Comparison of ENCODE assay signal across 9 cellular contexts in the genomic region with DNA sequence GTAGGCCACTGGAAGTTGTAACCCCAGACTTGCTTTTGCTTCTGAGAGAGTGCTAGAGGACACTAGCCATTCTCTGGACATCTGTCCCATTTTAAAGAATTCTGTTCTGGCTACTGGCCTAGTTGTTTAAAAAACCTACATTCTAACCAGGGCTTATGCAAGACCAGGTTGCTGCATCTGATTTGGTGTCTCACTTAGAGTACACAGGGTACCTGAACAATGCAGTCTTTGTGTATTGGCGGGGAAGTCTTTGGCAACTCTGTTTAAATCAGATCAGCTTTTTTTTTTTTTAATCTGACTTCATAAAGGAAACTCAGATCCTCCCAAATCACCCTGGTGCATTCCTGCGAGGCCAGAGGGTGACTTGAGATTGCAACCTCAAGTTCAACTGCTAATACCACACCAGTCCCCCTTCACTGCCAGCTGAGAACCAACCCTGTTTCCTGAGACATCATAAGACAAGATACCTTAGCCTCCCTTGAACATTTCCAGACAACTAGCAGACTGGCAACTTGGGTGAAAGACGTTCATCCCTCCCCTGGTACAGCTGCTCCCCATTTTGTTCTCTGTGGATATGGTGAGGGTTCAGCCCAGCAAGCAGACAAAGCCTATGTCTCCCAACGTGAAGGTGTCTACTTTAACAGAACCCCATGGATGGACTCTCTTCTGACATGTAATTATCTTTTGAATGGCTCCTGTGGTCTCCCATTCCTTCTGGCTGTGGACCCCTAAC. TPM values are rescaled to one million over a fixed set of nuclear protein-coding genes. Genes with fewer than 3 reads are reported as not detected.
A peak's percentile ranks its signal among the peaks of the same experiment; 100 is the strongest.
DNase-seq lines count a peak whose midpoint lies in the region; ATAC-seq and TF ChIP-seq lines count a peak whose summit lies in the region.
"Had no signal": no experiment of that assay in that cellular context is flagged by ENCODE, and none has a peak within 500 bp of the region (broad histone marks: within the 10 kb centered on the region; RNA-seq: fewer than 3 reads in every experiment).

No MANE protein-coding gene starts in this region.

- H3K4me3 ChIP-seq in ovary (no peak overlapping the region), H7 (ENCODE audit: insufficient read depth, low read depth, low read length) (no peak overlapping the region)

- H3K27me3 ChIP-seq in ovary (no peaks in the 10 kb centered on the region), H7 (ENCODE audit: control insufficient read depth, insufficient read depth, low read length) (no peaks in the 10 kb centered on the region)

- H3K4me3 Mint-ChIP-seq in Calu3 (ENCODE audit: low read depth, unreplicated experiment) (peak overlapping the region; percentile 7), osteocyte (ENCODE audit: unreplicated experiment) (no peak overlapping the region)
- no peak overlapping the region for H3K4me3 Mint-ChIP-seq in effector memory CD8-positive, alpha-beta T cell

- no peaks in the 10 kb centered on the region for H3K9me3 Mint-ChIP-seq in Calu3 (ENCODE audit: low read depth, unreplicated experiment)
- H3K9me3 Mint-ChIP-seq in effector memory CD8-positive, alpha-beta T cell: no peaks in the 10 kb centered on the region
- no peaks in the 10 kb centered on the region for H3K9me3 Mint-ChIP-seq in osteocyte (ENCODE audit: unreplicated experiment)

- CTCF ChIA-PET in Calu3 (lab: Charles Lee): interaction anchor here (0.6 to 2.2 kb wide), 16 partner anchors 9 to 617 kb away, joined by 3 to 17 read pairs (median 4); no protein-coding TSS in a partner anchor

- DNase-seq in Calu3: peak; percentile 74
- peak; percentile 17 for DNase-seq in RPMI7951 (ENCODE audit: low read depth)
- peak in 1 of 3 experiments; percentile 1 for DNase-seq in effector memory CD8-positive, alpha-beta T cell
- DNase-seq in osteocyte (ENCODE audit: extremely low spot score, unreplicated experiment): peak; percentile 32
- no peak for DNase-seq in ovary
- no peak for DNase-seq in GM19240 (ENCODE audit: insufficient read length, low spot score)
- no peak for DNase-seq in H7
- DNase-seq: erythroblast had no signal

- BruUV-seq in Calu3 (replicated peaks; lab: Mats Ljungman, UMichigan): no TSS peak

- intact Hi-C loops in Calu3 (cut with micrococcal nuclease; ENCODE audit: unreplicated experiment) (no loop called here), ovary (cut with DNase I) (loop anchor here in 1 of 4 donors (10.0 kb wide), 1 partner anchor 105 kb away; no protein-coding TSS in a partner anchor)

- TF ChIP-seq POLR2A in ovary (IDR thresholded peaks at IDR 0.05): no peak

- no peak for TF ChIP-seq EP300 in ovary (IDR thresholded peaks at IDR 0.05)

- H3K27ac ChIP-seq in ovary: no peak overlapping the region

- WGBS in ovary, 3 donors: 73 to 79% (median 77%) methylated on average over 4 of the region's 4 CpGs

- no peaks in the 10 kb centered on the region for H3K36me3 ChIP-seq in ovary
- H3K36me3 ChIP-seq in H7 (replicated peaks; ENCODE audit: control insufficient read depth, insufficient read depth, low read length): peaks cover 27% of the 10 kb centered on the region

- H3K27me3 Mint-ChIP-seq in Calu3 (ENCODE audit: unreplicated experiment) (no peaks in the 10 kb centered on the region), osteocyte (ENCODE audit: unreplicated experiment) (no peaks in the 10 kb centered on the region)
- no peaks in the 10 kb centered on the region for H3K27me3 Mint-ChIP-seq in effector memory CD8-positive, alpha-beta T cell

- peaks cover 63% of the 10 kb centered on the region for H3K36me3 Mint-ChIP-seq in Calu3 (ENCODE audit: insufficient read depth, unreplicated experiment)
- H3K36me3 Mint-ChIP-seq in effector memory CD8-positive, alpha-beta T cell (ENCODE audit: insufficient read depth): peaks cover 96% of the 10 kb centered on the region
- peaks cover 24% of the 10 kb centered on the region for H3K36me3 Mint-ChIP-seq in osteocyte (ENCODE audit: unreplicated experiment)

- no peak for ATAC-seq in effector memory CD8-positive, alpha-beta T cell (replicated peaks)
- no peak for ATAC-seq in GM19324 (IDR thresholded peaks at IDR 0.05; ENCODE audit: low FRiP score, unreplicated experiment)

- H3K27ac Mint-ChIP-seq in Calu3 (ENCODE audit: unreplicated experiment) (peak overlapping the region; percentile 84), osteocyte (ENCODE audit: unreplicated experiment) (no peak overlapping the region)
- peak overlapping the region; percentile 90 to 93 for H3K27ac Mint-ChIP-seq in effector memory CD8-positive, alpha-beta T cell

- no peaks in the 10 kb centered on the region for H3K4me1 ChIP-seq in ovary (ENCODE audit: insufficient read depth)

- no peak for TF ChIP-seq CTCF in Calu3 (IDR thresholded peaks at IDR 0.05; ENCODE audit: unreplicated experiment)
- TF ChIP-seq CTCF in osteocyte (IDR thresholded peaks at IDR 0.05): no peak
- TF ChIP-seq CTCF in ovary (IDR thresholded peaks at IDR 0.05): no peak

- no peaks in the 10 kb centered on the region for H3K9me3 ChIP-seq in ovary

- H3K4me1 Mint-ChIP-seq in Calu3 (ENCODE audit: low read depth, unreplicated experiment) (peaks cover 61% of the 10 kb centered on the region), osteocyte (ENCODE audit: unreplicated experiment) (peaks cover 22% of the 10 kb centered on the region)
- H3K4me1 Mint-ChIP-seq in effector memory CD8-positive, alpha-beta T cell (ENCODE audit: low read depth in 2 of 2): peaks cover 20 to 35% of the 10 kb centered on the region in 2 donors

RNA-seq across cellular contexts. Expression of a gene that starts 27.0 kb away (rescaled TPM):
- total RNA-seq in Calu3 (2022) (380 and 411 TPM in 2 replicates), osteocyte (320 and 333 TPM in 2 replicates), ovary (100 to 1,000 TPM; 263 to 464 (median 361) TPM)
- total RNA-seq in RPMI7951 (2014; rRNA removed; shearing (Covaris generic)): 357 and 366 TPM in 2 replicates
- 1,000 to 10,000 TPM in 1 of 2 donors, 100 to 1,000 TPM in 1; 751 to 1,077 TPM for polyA plus RNA-seq in ovary
- total RNA-seq in H7 (2014; rRNA removed; shearing (Covaris generic)): 287 and 332 TPM in 2 replicates

RNA-seq across cellular contexts. Expression of a gene that starts 35.3 kb away (rescaled TPM):
- total RNA-seq in Calu3 (2022) (13.6 and 16.8 TPM in 2 replicates), osteocyte (0.57 and 0.67 TPM in 2 replicates), ovary (10 to 100 TPM in 1 of 7 donors, 1 to 10 TPM in 6; 2.9 to 15.2 (median 4.2) TPM)
- 9.1 and 12.3 TPM in 2 replicates for total RNA-seq in RPMI7951 (2014; rRNA removed; shearing (Covaris generic))
- 1 to 10 TPM; 1.7 to 2.5 TPM for polyA plus RNA-seq in ovary
- total RNA-seq in H7 (2014; rRNA removed; shearing (Covaris generic)): 2.4 and 3.7 TPM in 2 replicates

Comparison
In these comparisons a context has a peak if more than half of its experiments do, and no peak if none do; other contexts are left out.
1. DNase-seq: peak in Calu3 (single experiment), RPMI7951 (single experiment) and osteocyte (single experiment); none in ovary (0 of 5), GM19240 (single experiment) and H7 (single experiment).